ENCODE assay signal across 18 cellular contexts in genomic region chr13:27112006-27112405, GRCh38.
"Had no signal": no experiment of that assay in that cellular context is flagged by ENCODE, and none has a peak within 500 bp of the region (broad histone marks: within the 10 kb centered on the region; RNA-seq: fewer than 3 reads in every experiment).

No MANE protein-coding gene starts in this region.

- H3K9me3 ChIP-seq: breast epithelium, sigmoid colon had no signal

- H3K36me3 ChIP-seq: breast epithelium had no signal

- H3K27me3 Mint-ChIP-seq: activated CD4-positive, alpha-beta memory T cell treated with anti-CD3 and anti-CD28 coated beads, Interleukin-2, amount 10 ng/mL, durations not matched to agents 7 days and 5 days; activated naive CD8-positive, alpha-beta T cell treated with anti-CD3 and anti-CD28 coated beads, Interleukin-2, amount 10 ng/mL, durations not matched to agents 7 days and 5 days had no signal

- H3K4me1 ChIP-seq: breast epithelium had no signal

- H3K27ac Mint-ChIP-seq: activated CD4-positive, alpha-beta memory T cell treated with anti-CD3 and anti-CD28 coated beads, Interleukin-2, amount 10 ng/mL, durations not matched to agents 7 days and 5 days; activated naive CD8-positive, alpha-beta T cell treated with anti-CD3 and anti-CD28 coated beads, Interleukin-2, amount 10 ng/mL, durations not matched to agents 7 days and 5 days; endodermal cell; nephron progenitor cell; T-helper 2 cell treated with Interferon-gamma antibody and Interleukin-4, amounts not matched to agents 5 μg/mL and 100 μg/mL, for 36 hours had no signal

- H3K27ac ChIP-seq: breast epithelium, hepatocyte, sigmoid colon had no signal

- H3K9me3 Mint-ChIP-seq: activated CD4-positive, alpha-beta memory T cell treated with anti-CD3 and anti-CD28 coated beads, Interleukin-2, amount 10 ng/mL, durations not matched to agents 7 days and 5 days; endodermal cell; nephron progenitor cell; T-helper 2 cell treated with Interferon-gamma antibody and Interleukin-4, amounts not matched to agents 5 μg/mL and 100 μg/mL, for 36 hours had no signal

- H3K4me3 Mint-ChIP-seq: activated CD4-positive, alpha-beta memory T cell treated with anti-CD3 and anti-CD28 coated beads, Interleukin-2, amount 10 ng/mL, durations not matched to agents 7 days and 5 days; activated naive CD8-positive, alpha-beta T cell treated with anti-CD3 and anti-CD28 coated beads, Interleukin-2, amount 10 ng/mL, durations not matched to agents 7 days and 5 days; endodermal cell; nephron progenitor cell; T-helper 2 cell treated with Interferon-gamma antibody and Interleukin-4, amounts not matched to agents 5 μg/mL and 100 μg/mL, for 36 hours had no signal

- H3K4me2 ChIP-seq: hepatocyte had no signal

- DNase-seq: activated CD4-positive, alpha-beta memory T cell treated with anti-CD3 and anti-CD28 coated beads, Interleukin-2, amount 10 ng/mL, durations not matched to agents 7 days and 5 days; activated CD4-positive, alpha-beta T cell treated with anti-CD3 and anti-CD28 coated beads for 1 hour; activated CD8-positive, alpha-beta memory T cell treated with anti-CD3 and anti-CD28 coated beads, Interleukin-2, amount 50 U/mL, for 48 hours; activated effector memory CD4-positive, alpha-beta T cell treated with anti-CD3 and anti-CD28 coated beads, Interleukin-2, amount 50 U/mL, for 16 hours; activated naive CD8-positive, alpha-beta T cell treated with anti-CD3 and anti-CD28 coated beads, Interleukin-2, amount 10 ng/mL, durations not matched to agents 7 days and 5 days; aorta; endodermal cell; erythroblast; kidney; left ventricle myocardium superior; mesendoderm; nephron progenitor cell; sigmoid colon; stimulated activated CD4-positive, alpha-beta T cell treated with anti-CD3 and anti-CD28 coated beads, Interleukin-12 subunit alpha, Interleukin-12 subunit beta, amount 100 ng/mL, for 4 hours; stimulated activated CD4-positive, alpha-beta T cell treated with anti-CD3 and anti-CD28 coated beads, Interleukin-2, amount 100 ng/mL, for 48 hours had no signal

- H2AFZ ChIP-seq: hepatocyte had no signal

- ATAC-seq: left ventricle myocardium superior had no signal

- H3K27me3 ChIP-seq: breast epithelium, hepatocyte, sigmoid colon had no signal

- H3K4me3 ChIP-seq: breast epithelium, hepatocyte, sigmoid colon had no signal
